8 cellular contexts compared by ENCODE assay signal in genomic region chr20:35284992-35285805, GRCh38. TPM values are rescaled to one million over a fixed set of nuclear protein-coding genes. Genes with fewer than 3 reads are reported as not detected.
DNase-seq lines count a peak whose midpoint lies in the region; ATAC-seq lines count a peak whose summit lies in the region.

No MANE protein-coding gene starts in this region.

- no peak overlapping the region for H3K27ac ChIP-seq in iPS DF 6.9 (ENCODE audit: low read length)

- no peaks in the 10 kb centered on the region for H3K9me3 Mint-ChIP-seq in activated CD4-positive, alpha-beta memory T cell treated with anti-CD3 and anti-CD28 coated beads, Interleukin-2, amount 10 ng/mL, durations not matched to agents 7 days and 5 days
- no peaks in the 10 kb centered on the region for H3K9me3 Mint-ChIP-seq in stimulated activated naive CD8-positive, alpha-beta T cell treated with anti-CD3 and anti-CD28 coated beads, Interleukin-15, amount 100 ng/mL, for 72 hours

- H3K4me1 ChIP-seq in iPS DF 6.9 (ENCODE audit: control insufficient read depth, insufficient read depth, low read length): no peaks in the 10 kb centered on the region; the same call in 1 of the 2 replicates

- H3K27me3 Mint-ChIP-seq in activated CD4-positive, alpha-beta memory T cell treated with anti-CD3 and anti-CD28 coated beads, Interleukin-2, amount 10 ng/mL, durations not matched to agents 7 days and 5 days: peaks cover 3% of the 10 kb centered on the region
- H3K27me3 Mint-ChIP-seq in stimulated activated naive CD8-positive, alpha-beta T cell treated with anti-CD3 and anti-CD28 coated beads, Interleukin-15, amount 100 ng/mL, for 72 hours: peaks cover 4% of the 10 kb centered on the region

- CTCF ChIA-PET in activated CD4-positive, alpha-beta memory T cell treated with anti-CD3 and anti-CD28 coated beads, Interleukin-2, amount 10 ng/mL, durations not matched to agents 7 days and 5 days (lab: Charles Lee): interaction anchor here (1.2 to 2.1 kb wide), 4 partner anchors 16 to 154 kb away, joined by 5 to 12 read pairs (median 6); no protein-coding TSS in a partner anchor

- no CpG with 5 or more reads among the region's 19 CpGs for WGBS in iPS DF 6.9 (ENCODE audit: insufficient coverage, insufficient read length)

- H3K27me3 ChIP-seq in iPS DF 6.9 (ENCODE audit: control insufficient read depth, insufficient read depth, low read length): no peaks in the 10 kb centered on the region

- H3K4me1 Mint-ChIP-seq in activated CD4-positive, alpha-beta memory T cell treated with anti-CD3 and anti-CD28 coated beads, Interleukin-2, amount 10 ng/mL, durations not matched to agents 7 days and 5 days: peaks cover 32% of the 10 kb centered on the region
- H3K4me1 Mint-ChIP-seq in stimulated activated naive CD8-positive, alpha-beta T cell treated with anti-CD3 and anti-CD28 coated beads, Interleukin-15, amount 100 ng/mL, for 72 hours: peaks cover 33% of the 10 kb centered on the region

- no peak for DNase-seq in activated CD4-positive, alpha-beta memory T cell treated with anti-CD3 and anti-CD28 coated beads, Interleukin-2, amount 10 ng/mL, durations not matched to agents 7 days and 5 days
- DNase-seq in iPS DF 6.9 (ENCODE audit: low read depth, low spot score) (no peak), posterior vena cava (ENCODE audit: low spot score) (no peak), NCI-H187 (lab: John Stamatoyannopoulos, UW) (no peak), middle frontal gyrus (ENCODE audit: extremely low spot score, low spot score) (no peak), SHP77 treated with DMSO at 0.1 percent for 48 hours (lab: John Stamatoyannopoulos, UW) (no peak)
- DNase-seq in stimulated activated naive CD8-positive, alpha-beta T cell treated with anti-CD3 and anti-CD28 coated beads, Interleukin-15, amount 100 ng/mL, for 72 hours: no peak

- peak overlapping the region; percentile 91 for H3K4me3 Mint-ChIP-seq in activated CD4-positive, alpha-beta memory T cell treated with anti-CD3 and anti-CD28 coated beads, Interleukin-2, amount 10 ng/mL, durations not matched to agents 7 days and 5 days
- peak overlapping the region; percentile 97 for H3K4me3 Mint-ChIP-seq in stimulated activated naive CD8-positive, alpha-beta T cell treated with anti-CD3 and anti-CD28 coated beads, Interleukin-15, amount 100 ng/mL, for 72 hours

- peaks cover 19% of the 10 kb centered on the region for H3K36me3 Mint-ChIP-seq in activated CD4-positive, alpha-beta memory T cell treated with anti-CD3 and anti-CD28 coated beads, Interleukin-2, amount 10 ng/mL, durations not matched to agents 7 days and 5 days (ENCODE audit: low read depth)

- POLR2A ChIA-PET in activated CD4-positive, alpha-beta memory T cell treated with anti-CD3 and anti-CD28 coated beads, Interleukin-2, amount 10 ng/mL, durations not matched to agents 7 days and 5 days (lab: Charles Lee): interaction anchor here (1.2 to 3.0 kb wide), 17 partner anchors 8 to 1370 kb away, joined by 3 to 28 read pairs (median 5); partner anchors contain the start of genes CEP250, EDEM2, EIF2S2 and RBM39

- peaks cover 5% of the 10 kb centered on the region; the same call in 1 of the 2 replicates for H3K36me3 ChIP-seq in iPS DF 6.9 (ENCODE audit: control insufficient read depth, insufficient read depth, low read length)

- intact Hi-C loops in posterior vena cava (cut with DNase I): no loop called here

- peak; percentile 7 for ATAC-seq in HG02870 (IDR thresholded peaks at IDR 0.05; ENCODE audit: unreplicated experiment)
- no peak for ATAC-seq in stimulated activated naive CD8-positive, alpha-beta T cell treated with anti-CD3 and anti-CD28 coated beads, Interleukin-15, amount 100 ng/mL, for 72 hours

- peak overlapping the region; percentile 94 for H3K4me3 ChIP-seq in iPS DF 6.9 (ENCODE audit: low read length)

- peak overlapping the region; percentile 89 for H3K27ac Mint-ChIP-seq in activated CD4-positive, alpha-beta memory T cell treated with anti-CD3 and anti-CD28 coated beads, Interleukin-2, amount 10 ng/mL, durations not matched to agents 7 days and 5 days
- peak overlapping the region; percentile 96 to 98 for H3K27ac Mint-ChIP-seq in stimulated activated naive CD8-positive, alpha-beta T cell treated with anti-CD3 and anti-CD28 coated beads, Interleukin-15, amount 100 ng/mL, for 72 hours

- H3K9me3 ChIP-seq in iPS DF 6.9 (ENCODE audit: control insufficient read depth, insufficient read depth, low read length): no peaks in the 10 kb centered on the region

RNA-seq across cellular contexts. Expression of gene EIF6, which starts 0.6 kb away (rescaled TPM):
- 10 to 100 TPM; 86.1 to 91.3 TPM for total RNA-seq in activated CD4-positive, alpha-beta memory T cell treated with anti-CD3 and anti-CD28 coated beads, Interleukin-2, amount 10 ng/mL, durations not matched to agents 7 days and 5 days
- total RNA-seq in posterior vena cava: 10 to 100 TPM; 61.9 to 89.7 TPM

RNA-seq across cellular contexts. Expression of gene FAM83C, which starts 7.0 kb away (rescaled TPM):
- not detected for total RNA-seq in activated CD4-positive, alpha-beta memory T cell treated with anti-CD3 and anti-CD28 coated beads, Interleukin-2, amount 10 ng/mL, durations not matched to agents 7 days and 5 days
- total RNA-seq in posterior vena cava: not detected

RNA-seq across cellular contexts. Expression of gene MMP24OS, which starts 7.3 kb away (rescaled TPM):
- 10 to 100 TPM; 45.6 to 48.7 TPM for total RNA-seq in activated CD4-positive, alpha-beta memory T cell treated with anti-CD3 and anti-CD28 coated beads, Interleukin-2, amount 10 ng/mL, durations not matched to agents 7 days and 5 days
- total RNA-seq in posterior vena cava: 10 to 100 TPM; 40.4 to 54.6 TPM

RNA-seq across cellular contexts. Expression of gene MMP24, which starts 58.7 kb away (rescaled TPM):
- total RNA-seq in activated CD4-positive, alpha-beta memory T cell treated with anti-CD3 and anti-CD28 coated beads, Interleukin-2, amount 10 ng/mL, durations not matched to agents 7 days and 5 days: not detected
- under 1 TPM; 0.52 to 0.88 TPM for total RNA-seq in posterior vena cava
